ENCODE assay signal across 19 cellular contexts in genomic region chr14:59346796-59347510, GRCh38.
DNase-seq lines count a peak whose midpoint lies in the region; ATAC-seq and TF ChIP-seq lines count a peak whose summit lies in the region.
"Had no signal": no experiment of that assay in that cellular context is flagged by ENCODE, and none has a peak within 500 bp of the region (broad histone marks: within the 10 kb centered on the region; RNA-seq: fewer than 3 reads in every experiment).

No MANE protein-coding gene starts in this region.

- H3K27ac Mint-ChIP-seq in mesothelial cell of epicardium, result peak overlapping the region; percentile 27
- H3K27ac Mint-ChIP-seq: activated naive CD4-positive, alpha-beta T cell treated with anti-CD3 and anti-CD28 coated beads, Interleukin-2, amount 10 ng/mL, durations not matched to agents 7 days and 5 days; H9; natural killer cell treated with Interleukin-12 subunit alpha and Interleukin-12 subunit beta and Interleukin-15 and Interleukin-18, amount 100 ng/mL, for 72 hours; T-helper 2 cell treated with Interferon-gamma antibody and Interleukin-4, amounts not matched to agents 5 μg/mL and 100 μg/mL, for 36 hours had no signal

- intact Hi-C loops in upper lobe of right lung (cut with DNase I) (no loop called here), posterior cingulate gyrus (cut with DNase I) (no loop called here)

- H3K79me2 ChIP-seq in SK-N-SH (ENCODE audit: insufficient read depth), result no peaks in the 10 kb centered on the region

- peak overlapping the region; percentile 10; the same call in 1 of the 2 replicates for H3K4me2 ChIP-seq in SK-N-SH

- TF ChIP-seq EP300 in SK-N-SH (IDR thresholded peaks at IDR 0.05; ENCODE audit: borderline replicate concordance in 1 of 2, low read depth in 1 of 2, low read length in 1 of 2), result no peak

- H3K4me1 ChIP-seq in SK-N-SH (ENCODE audit: control insufficient read depth in 1 of 2, insufficient read depth in 2 of 2, low read depth in 1 of 2, low read length in 1 of 2) (peaks cover 15% of the 10 kb centered on the region in 2 experiments; a peak in 2 of 4 replicates), upper lobe of right lung (peaks cover 12% of the 10 kb centered on the region)

- 64% methylated on average over 5 of the region's 5 CpGs for WGBS in SK-N-SH (ENCODE audit: low lambda C conversion rate)

- no peaks in the 10 kb centered on the region for H3K27me3 Mint-ChIP-seq in mesothelial cell of epicardium (ENCODE audit: low read depth)
- H3K27me3 Mint-ChIP-seq: activated naive CD4-positive, alpha-beta T cell treated with anti-CD3 and anti-CD28 coated beads, Interleukin-2, amount 10 ng/mL, durations not matched to agents 7 days and 5 days; natural killer cell treated with Interleukin-12 subunit alpha and Interleukin-12 subunit beta and Interleukin-15 and Interleukin-18, amount 100 ng/mL, for 72 hours had no signal

- H3K4me1 Mint-ChIP-seq in mesothelial cell of epicardium, result peaks cover 39% of the 10 kb centered on the region
- H3K4me1 Mint-ChIP-seq: activated naive CD4-positive, alpha-beta T cell treated with anti-CD3 and anti-CD28 coated beads, Interleukin-2, amount 10 ng/mL, durations not matched to agents 7 days and 5 days had no signal

- H3K27ac ChIP-seq in SK-N-SH (ENCODE audit: low read depth in 2 of 2, low read length in 1 of 2) (peak overlapping the region in 1 of 2 experiments; percentile 29; a peak in 2 of 4 replicates), coronary artery (peak overlapping the region; percentile 83 to 85), upper lobe of right lung (peak overlapping the region; percentile 21)

- no peaks in the 10 kb centered on the region for H3K9me2 ChIP-seq in SK-N-SH

- DNase-seq in SK-N-SH (no peak), coronary artery (ENCODE audit: low spot score) (no peak), mesothelial cell of epicardium (ENCODE audit: low spot score in 2 of 2, unreplicated experiment in 2 of 2) (no peak), upper lobe of right lung (no peak), posterior cingulate gyrus (no peak), NCI-H446 (lab: John Stamatoyannopoulos, UW) (no peak)
- DNase-seq: activated CD4-positive, alpha-beta T cell treated with anti-CD3 and anti-CD28 coated beads for 4 hours; activated CD8-positive, alpha-beta memory T cell treated with anti-CD3 and anti-CD28 coated beads, Interleukin-2, amount 50 U/mL, for 48 hours; activated naive CD4-positive, alpha-beta T cell treated with anti-CD3 and anti-CD28 coated beads, Interleukin-2, amount 10 ng/mL, durations not matched to agents 7 days and 5 days; caudate nucleus; DMS79; H9; hippocampal formation; left colon; RPMI8226; stimulated activated CD4-positive, alpha-beta T cell treated with anti-CD3 and anti-CD28 coated beads, Interleukin-4, amount 100 ng/mL, for 1 hour had no signal

- H3K9ac ChIP-seq in SK-N-SH, result no peak overlapping the region

- peaks cover 9% of the 10 kb centered on the region for H3K36me3 Mint-ChIP-seq in mesothelial cell of epicardium
- H3K36me3 Mint-ChIP-seq: activated naive CD4-positive, alpha-beta T cell treated with anti-CD3 and anti-CD28 coated beads, Interleukin-2, amount 10 ng/mL, durations not matched to agents 7 days and 5 days; natural killer cell treated with Interleukin-12 subunit alpha and Interleukin-12 subunit beta and Interleukin-15 and Interleukin-18, amount 100 ng/mL, for 72 hours had no signal

- H3K9me3 ChIP-seq in SK-N-SH (no peaks in the 10 kb centered on the region), upper lobe of right lung (no peaks in the 10 kb centered on the region)

- H3K4me3 ChIP-seq in SK-N-SH (ENCODE audit: low read depth in 2 of 2, low read length in 1 of 2), result no peak overlapping the region
- no peak overlapping the region for H3K4me3 ChIP-seq in coronary artery
- H3K4me3 ChIP-seq in upper lobe of right lung, result no peak overlapping the region

- TF ChIP-seq CTCF in SK-N-SH (IDR thresholded peaks at IDR 0.05) (no peak), coronary artery (IDR thresholded peaks at IDR 0.05) (no peak), mesothelial cell of epicardium (IDR thresholded peaks at IDR 0.05; ENCODE audit: unreplicated experiment) (no peak), upper lobe of right lung (IDR thresholded peaks at IDR 0.05) (no peak)

- CTCF ChIA-PET in SK-N-SH (lab: Yijun Ruan, JAX), result interaction anchor here (0.7 kb wide), 1 partner anchor 326 kb away, joined by 3 read pairs; no protein-coding TSS in a partner anchor

- H3K27me3 ChIP-seq in SK-N-SH (ENCODE audit: insufficient read depth), result no peaks in the 10 kb centered on the region
- H3K27me3 ChIP-seq in upper lobe of right lung, result no peaks in the 10 kb centered on the region

- no peak overlapping the region for H3K4me3 Mint-ChIP-seq in mesothelial cell of epicardium
- H3K4me3 Mint-ChIP-seq: activated naive CD4-positive, alpha-beta T cell treated with anti-CD3 and anti-CD28 coated beads, Interleukin-2, amount 10 ng/mL, durations not matched to agents 7 days and 5 days; H9; natural killer cell treated with Interleukin-12 subunit alpha and Interleukin-12 subunit beta and Interleukin-15 and Interleukin-18, amount 100 ng/mL, for 72 hours; T-helper 2 cell treated with Interferon-gamma antibody and Interleukin-4, amounts not matched to agents 5 μg/mL and 100 μg/mL, for 36 hours had no signal

- H4K20me1 ChIP-seq in SK-N-SH (ENCODE audit: insufficient read depth), result no peaks in the 10 kb centered on the region

- ATAC-seq in upper lobe of right lung, result no peak
- ATAC-seq in HG03432 (IDR thresholded peaks at IDR 0.05; ENCODE audit: unreplicated experiment), result no peak
- ATAC-seq: natural killer cell treated with Interleukin-12 subunit alpha and Interleukin-12 subunit beta and Interleukin-15 and Interleukin-18, amount 100 ng/mL, for 72 hours had no signal

- no peak overlapping the region for H2AFZ ChIP-seq in SK-N-SH (ENCODE audit: low read depth)

- no peak for TF ChIP-seq RAD21 in SK-N-SH (IDR thresholded peaks at IDR 0.05; ENCODE audit: low read length)

- POLR2A ChIA-PET in SK-N-SH (lab: Yijun Ruan, JAX), result no interaction called here

- H3K36me3 ChIP-seq in SK-N-SH (replicated peaks in 1 of 2; ENCODE audit: control insufficient read depth in 1 of 2, insufficient read depth in 2 of 2, low read length in 1 of 2) (peaks cover 26 to 30% of the 10 kb centered on the region in 2 experiments), upper lobe of right lung (peaks cover 14% of the 10 kb centered on the region)

- peaks cover 5% of the 10 kb centered on the region for H3F3A ChIP-seq in SK-N-SH (replicated peaks; ENCODE audit: insufficient read depth)

- H3K9me3 Mint-ChIP-seq in mesothelial cell of epicardium, result no peaks in the 10 kb centered on the region
- H3K9me3 Mint-ChIP-seq: activated naive CD4-positive, alpha-beta T cell treated with anti-CD3 and anti-CD28 coated beads, Interleukin-2, amount 10 ng/mL, durations not matched to agents 7 days and 5 days; H9; natural killer cell treated with Interleukin-12 subunit alpha and Interleukin-12 subunit beta and Interleukin-15 and Interleukin-18, amount 100 ng/mL, for 72 hours; T-helper 2 cell treated with Interferon-gamma antibody and Interleukin-4, amounts not matched to agents 5 μg/mL and 100 μg/mL, for 36 hours had no signal

TF ChIP-seq in SK-N-SH, 30 proteins besides CTCF, POLR2A, EP300 and RAD21:
- TF ChIP-seq GABPA (IDR thresholded peaks at IDR 0.05; ENCODE audit: low read depth) (no peak), MXI1 (IDR thresholded peaks at IDR 0.05; ENCODE audit: low read depth, low read length) (no peak), ELF1 (IDR thresholded peaks at IDR 0.05) (no peak), MEF2A (IDR thresholded peaks at IDR 0.05; ENCODE audit: borderline replicate concordance, low read depth) (no peak), NRF1 (IDR thresholded peaks at IDR 0.05; ENCODE audit: low read depth, low read length) (no peak)
